Comparison of ENCODE assay signal across 8 cellular contexts in the genomic region with DNA sequence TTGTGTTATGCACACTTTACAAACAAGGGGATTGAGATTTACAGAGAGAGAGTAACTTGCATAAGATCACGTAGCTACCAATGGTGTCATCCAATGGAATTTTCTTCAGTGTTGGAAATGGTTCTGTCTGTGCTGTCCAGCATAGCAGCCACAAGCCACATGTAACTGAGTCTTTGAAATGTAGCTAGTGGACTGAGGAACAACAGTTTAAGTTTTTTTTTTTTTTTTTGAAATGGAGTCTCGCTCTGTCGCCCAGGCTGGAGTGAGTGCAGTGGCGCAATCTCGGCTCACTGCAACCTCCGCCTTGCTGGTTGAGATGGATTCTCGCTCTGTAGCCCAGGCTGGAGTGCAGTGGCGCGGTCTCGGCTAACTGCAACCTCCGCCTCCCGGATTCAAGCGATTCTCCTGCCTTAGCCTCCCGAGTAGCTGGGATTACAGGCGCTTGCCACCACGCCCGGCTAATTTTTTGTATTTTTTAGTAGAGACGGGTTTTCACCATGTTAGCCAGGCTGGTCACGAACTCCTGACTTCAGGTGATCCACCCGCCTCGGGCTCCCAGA. TPM values are rescaled to one million over a fixed set of nuclear protein-coding genes. Genes with fewer than 3 reads are reported as not detected.
DNase-seq lines count a peak whose midpoint lies in the region; ATAC-seq, FAIRE-seq and TF ChIP-seq lines count a peak whose summit lies in the region.
"Not testable (repeated sequence)": the region's sequence is repeated elsewhere in the genome, so short reads cannot be mapped to it uniquely, and the experiment has no call there.

No MANE protein-coding gene starts in this region.

- not testable (repeated sequence) for H3K4me3 ChIP-seq in BLaER1, transverse colon
- H3K4me3 ChIP-seq in HUES48 (ENCODE audit: low read depth, low read length) (0 out of 2 replicates have a peak overlapping the region, but pooled peaks have one; percentile 92), SK-N-SH (ENCODE audit: low read depth in 2 of 2, low read length in 1 of 2) (0 out of 4 replicates have a peak overlapping the region, but pooled peaks of 1 of the 2 experiments have one; percentile 84), brain microvascular endothelial cell (ENCODE audit: low read depth, low read length) (peak overlapping the region; percentile 83), fibroblast of pulmonary artery (replicated peaks; ENCODE audit: low read depth, low read length) (peak overlapping the region; percentile 51), HepG2 (replicated peaks in 1 of 3; ENCODE audit: insufficient read depth in 1 of 3, low read depth in 2 of 3, low read length in 3 of 3) (peak overlapping the region; percentile 93 to 99 (median 95)), ovary (peak overlapping the region; percentile 91)

- H3K36me3 ChIP-seq in BLaER1; HUES48 (ENCODE audit: control insufficient read depth, insufficient read depth, low read length); ovary; transverse colon: not testable (repeated sequence)
- H3K36me3 ChIP-seq in SK-N-SH (replicated peaks in 1 of 2; ENCODE audit: control insufficient read depth in 1 of 2, insufficient read depth in 2 of 2, low read length in 1 of 2) (peaks cover 5 to 23% of the 10 kb centered on the region in 2 experiments), brain microvascular endothelial cell (replicated peaks) (peaks cover 23% of the 10 kb centered on the region), HepG2 (replicated peaks in 1 of 2; ENCODE audit: control insufficient read depth in 1 of 2, insufficient read depth in 2 of 2, low read length in 2 of 2) (peaks cover 2 to 23% of the 10 kb centered on the region in 2 experiments; a peak in 3 of 5 replicates)

- not testable (repeated sequence) for BruUV-seq in HepG2 (replicated peaks; lab: Mats Ljungman, UMichigan)

- DNase-seq in SK-N-SH, transverse colon: not testable (repeated sequence)
- peak; percentile 37 for DNase-seq in brain microvascular endothelial cell
- peak; percentile 70 for DNase-seq in fibroblast of pulmonary artery (ENCODE audit: low read depth)
- peak; percentile 60 for DNase-seq in HepG2 (ENCODE audit: low spot score)
- peak in 1 of 5 donors; percentile 42 for DNase-seq in ovary

- not testable (repeated sequence) for FAIRE-seq in HepG2 (lab: Jason Lieb, UNC)

- intact Hi-C loops in HepG2 (cut with micrococcal nuclease; ENCODE audit: unreplicated experiment): loop anchor here (5.0 kb wide), 2 partner anchors 40 to 235 kb away; no protein-coding TSS in a partner anchor
- intact Hi-C loops in ovary (cut with DNase I): loop anchor here in 3 of 4 donors (5.0 to 10.0 kb wide), 6 partner anchors 82 to 290 kb away; no protein-coding TSS in a partner anchor
- intact Hi-C loops in transverse colon (cut with DNase I; ENCODE audit: low total_unique reads): not testable (repeated sequence)

- not testable (repeated sequence) for H3K27ac ChIP-seq in BLaER1; HUES48 (ENCODE audit: low read depth, low read length); SK-N-SH (ENCODE audit: low read depth in 2 of 2, low read length in 1 of 2)
- H3K27ac ChIP-seq in brain microvascular endothelial cell (peak overlapping the region; percentile 98), HepG2 (ENCODE audit: extremely low read length, insufficient read depth, low read length) (peak overlapping the region; percentile 99), ovary (peak overlapping the region in 1 of 2 donors; percentile 97), transverse colon (peak overlapping the region; percentile 97 to 99 (median 99))

- not testable (repeated sequence) for TF ChIP-seq RAD21 in SK-N-SH (IDR thresholded peaks at IDR 0.05; ENCODE audit: low read length); HepG2 (CRISPR knock-in tag; IDR thresholded peaks at IDR 0.05)

- in situ Hi-C loops in brain microvascular endothelial cell (cut with HindIII; ENCODE audit: low pct_ligation_motif_present, low sequenced_read_pairs); HepG2 (cut with HindIII; ENCODE audit: extremely low pct_ligation_motif_present, low pct_unique_long_range_greater_than_20kb): not testable (repeated sequence)
- in situ Hi-C loops in transverse colon (cut with MboI; ENCODE audit: low pct_ligation_motif_present in 1 of 4, low pct_unique_long_range_greater_than_20kb in 1 of 4, low sequenced_read_pairs in 3 of 4): loop anchor here in 3 of 4 donors (25.0 kb wide), 2 partner anchors 270 to 295 kb away; no protein-coding TSS in a partner anchor

- not testable (repeated sequence) for TF ChIP-seq CTCF in SK-N-SH (IDR thresholded peaks at IDR 0.05); brain microvascular endothelial cell (IDR thresholded peaks at IDR 0.05; ENCODE audit: low read depth, low read length, missing control alignments); fibroblast of pulmonary artery (IDR thresholded peaks at IDR 0.05; ENCODE audit: low read length, missing control alignments); HepG2 (CRISPR knock-in tag; IDR thresholded peaks at IDR 0.05); ovary (IDR thresholded peaks at IDR 0.05); transverse colon (IDR thresholded peaks at IDR 0.05)

- H4K20me1 ChIP-seq in BLaER1 (peaks cover 66% of the 10 kb centered on the region), SK-N-SH (ENCODE audit: insufficient read depth) (peaks cover 64% of the 10 kb centered on the region), HepG2 (ENCODE audit: insufficient read depth, low read length) (peaks cover 45% of the 10 kb centered on the region)

- H3K9ac ChIP-seq in BLaER1; HUES48 (ENCODE audit: low read depth, low read length); SK-N-SH: not testable (repeated sequence)
- peak overlapping the region; percentile 100 for H3K9ac ChIP-seq in HepG2 (ENCODE audit: insufficient read depth, low read depth, low read length)

- not testable (repeated sequence) for H3K9me3 ChIP-seq in BLaER1; HUES48 (ENCODE audit: control insufficient read depth, insufficient read depth, low read length); SK-N-SH; HepG2 (ENCODE audit: low read length); ovary; transverse colon

- CTCF ChIA-PET in SK-N-SH (lab: Yijun Ruan, JAX): interaction anchor here (0.7 to 1.8 kb wide), 5 partner anchors 9 to 299 kb away, joined by 3 to 7 read pairs (median 4); no protein-coding TSS in a partner anchor
- CTCF ChIA-PET in HepG2 (lab: Yijun Ruan, JAX; ENCODE audit: low intra/inter-chr PET ratio, low total read pairs): not testable (repeated sequence)

- peak; percentile 34 for ATAC-seq in HepG2

- H3K4me1 ChIP-seq in BLaER1 (peaks cover 33% of the 10 kb centered on the region), HUES48 (ENCODE audit: control insufficient read depth, insufficient read depth, low read length) (peaks cover 54% of the 10 kb centered on the region), SK-N-SH (ENCODE audit: control insufficient read depth in 1 of 2, insufficient read depth in 2 of 2, low read depth in 1 of 2, low read length in 1 of 2) (peaks cover 6 to 18% of the 10 kb centered on the region in 2 experiments; a peak in 3 of 4 replicates), HepG2 (ENCODE audit: insufficient read depth, low read length) (peaks cover 55% of the 10 kb centered on the region), transverse colon (peaks cover 4 to 58% (median 38%) of the 10 kb centered on the region in 4 donors)
- not testable (repeated sequence) for H3K4me1 ChIP-seq in ovary (ENCODE audit: insufficient read depth)

- H3K79me2 ChIP-seq in SK-N-SH (ENCODE audit: insufficient read depth) (peaks cover 91% of the 10 kb centered on the region), HepG2 (ENCODE audit: insufficient read depth, low read length) (peaks cover 98% of the 10 kb centered on the region)

- not testable (repeated sequence) for TF ChIP-seq EP300 in SK-N-SH (IDR thresholded peaks at IDR 0.05; ENCODE audit: borderline replicate concordance in 1 of 2, low read depth in 1 of 2, low read length in 1 of 2); HepG2 (IDR thresholded peaks at IDR 0.05; ENCODE audit: low read depth in 2 of 2, low read length in 2 of 2); HepG2 (CRISPR knock-in tag; IDR thresholded peaks at IDR 0.05; ENCODE audit: borderline replicate concordance); ovary (IDR thresholded peaks at IDR 0.05); transverse colon (IDR thresholded peaks at IDR 0.05; ENCODE audit: low read depth)

- H3K4me2 ChIP-seq in BLaER1 (peak overlapping the region; percentile 87; the same call in 1 of the 2 replicates), SK-N-SH (peak overlapping the region; percentile 86), HepG2 (ENCODE audit: low read depth, low read length) (peak overlapping the region; percentile 97)

- not testable (repeated sequence) for H3K9me2 ChIP-seq in SK-N-SH

- not testable (repeated sequence) for H3K27me3 ChIP-seq in BLaER1; HUES48 (ENCODE audit: control insufficient read depth, insufficient read depth, low read length); SK-N-SH (ENCODE audit: insufficient read depth); brain microvascular endothelial cell (replicated peaks); HepG2 (ENCODE audit: control insufficient read depth in 1 of 2, insufficient read depth in 2 of 2, low read length in 2 of 2); ovary; transverse colon

- POLR2A ChIA-PET in SK-N-SH (lab: Yijun Ruan, JAX) (interaction anchor here (1.0 kb wide), 1 partner anchor 290 kb away, joined by 5 read pairs; no protein-coding TSS in a partner anchor), HepG2 (lab: Yijun Ruan, JAX) (interaction anchor here (0.7 to 4.7 kb wide), 20 partner anchors 10 to 232 kb away, joined by 3 to 66 read pairs (median 4); partner anchors contain the start of genes PLD1 and TMEM212)

- H2AFZ ChIP-seq in SK-N-SH (ENCODE audit: low read depth); HepG2 (ENCODE audit: low read length): not testable (repeated sequence)

- H3F3A ChIP-seq in SK-N-SH (replicated peaks; ENCODE audit: insufficient read depth): peaks cover 11% of the 10 kb centered on the region

- WGBS in SK-N-SH (ENCODE audit: low lambda C conversion rate): 96% methylated on average over 21 of the region's 21 CpGs
- WGBS in HepG2 (ENCODE audit: low lambda C conversion rate): 1% methylated on average over 19 of the region's 21 CpGs
- whole genome bisulfite sequencing in ovary, 3 donors: 75 to 92% (median 85%) methylated on average over 21 of the region's 21 CpGs
- 89 to 94% methylated on average over 17 to 21 of the region's 21 CpGs for WGBS in transverse colon (ENCODE audit: low coverage in 1 of 2), 2 donors

- TF ChIP-seq POLR2A in HepG2 (IDR thresholded peaks at IDR 0.05; ENCODE audit: insufficient read depth in 1 of 2, low read depth in 2 of 2, low read length in 2 of 2): peak; percentile 9 to 25; a peak in 2 of 4 replicates
- not testable (repeated sequence) for TF ChIP-seq POLR2A in ovary (IDR thresholded peaks at IDR 0.05); transverse colon (IDR thresholded peaks at IDR 0.05)

RNA-seq across cellular contexts. Expression of gene FNDC3B, which starts 3.3 kb away (rescaled TPM):
- polyA plus RNA-seq in SK-N-SH (2012; rRNA removed) (10.4 TPM in 2 replicates), HepG2 (2011; rRNA removed) (74.8 and 82.8 TPM in 2 replicates), ovary (10 to 100 TPM; 22.1 to 75.2 TPM)
- polyA plus RNA-seq in SK-N-SH (2012; cell fraction: cytosol; rRNA removed): 14.7 and 17.1 TPM in 2 replicates
- 12.5 and 21.9 TPM in 2 replicates for polyA plus RNA-seq in SK-N-SH (2012; cell fraction: nucleus; rRNA removed)
- total RNA-seq in HepG2 (2016; rRNA removed; fragmentation: Illumina TruSeq; extraction: Trizol) (103 and 110 TPM in 2 replicates), ovary (100 to 1,000 TPM in 5 of 7 donors, 10 to 100 TPM in 2; 93.2 to 198 (median 110) TPM), transverse colon (10 to 100 TPM; 28.5 to 85.7 (median 44.5) TPM)
- total RNA-seq in HepG2 (2016; cell fraction: cytosol; rRNA removed; fragmentation: Illumina TruSeq; extraction: Trizol; ENCODE audit: low read depth): 133 and 147 TPM in 2 replicates
- 93.9 TPM in 2 replicates for total RNA-seq in HepG2 (2016; cell fraction: insoluble cytoplasmic fraction; rRNA removed; fragmentation: Illumina TruSeq; extraction: Trizol)
- total RNA-seq in HepG2 (2016; cell fraction: membrane; rRNA removed; fragmentation: Illumina TruSeq; extraction: Trizol): 73.4 and 76.7 TPM in 2 replicates
- 222 and 239 TPM in 2 replicates for total RNA-seq in HepG2 (2016; cell fraction: nucleus; rRNA removed; fragmentation: Illumina TruSeq; extraction: Trizol)
- polyA plus RNA-seq in HepG2 (2011; cell fraction: cytosol; rRNA removed): 26.6 and 44.0 TPM in 2 replicates
- 159 and 177 TPM in 2 replicates for polyA plus RNA-seq in HepG2 (2011; cell fraction: nucleus; rRNA removed)
- polyA plus RNA-seq in HepG2 (2012): 100 and 116 TPM in 2 replicates
- 18.9 and 23.3 TPM in 2 replicates for polyA plus RNA-seq in HepG2 (2016; cell fraction: cytosol; fragmentation: Illumina TruSeq; extraction: Trizol; ENCODE audit: low read depth)
- polyA plus RNA-seq in HepG2 (2016; cell fraction: insoluble cytoplasmic fraction; fragmentation: Illumina TruSeq; extraction: Trizol; ENCODE audit: low read depth): 71.0 and 74.2 TPM in 2 replicates
- polyA plus RNA-seq in HepG2 (2016; cell fraction: membrane; fragmentation: Illumina TruSeq; extraction: Trizol; ENCODE audit: low read depth): 23.8 and 25.2 TPM in 2 replicates
- polyA plus RNA-seq in HepG2 (2016; cell fraction: nucleus; fragmentation: Illumina TruSeq; extraction: Trizol; ENCODE audit: insufficient read depth, low read depth): 67.2 and 72.5 TPM in 2 replicates
- polyA minus RNA-seq in HepG2 (2011; rRNA and poly(A)+ RNA removed; ENCODE audit: low replicate concordance): 83.1 and 705 TPM in 2 replicates
- polyA minus RNA-seq in HepG2 (2011; cell fraction: cytosol; rRNA and poly(A)+ RNA removed): 129 and 146 TPM in 2 replicates
- 1,231 and 1,245 TPM in 2 replicates for polyA minus RNA-seq in HepG2 (2011; cell fraction: nucleus; rRNA and poly(A)+ RNA removed)
